7 cellular contexts compared by ENCODE assay signal in genomic region chr1:248572049-248572448, GRCh38.
ATAC-seq lines count a peak whose summit lies in the region.

No MANE protein-coding gene starts in this region.

- ATAC-seq in GM18858 (IDR thresholded peaks at IDR 0.05; ENCODE audit: unreplicated experiment) (peak; percentile 89), GM19328 (IDR thresholded peaks at IDR 0.05; ENCODE audit: unreplicated experiment) (peak; percentile 84), GM19468 (IDR thresholded peaks at IDR 0.05; ENCODE audit: extremely low read depth, unreplicated experiment) (peak; percentile 89), GM21576 (IDR thresholded peaks at IDR 0.05; ENCODE audit: unreplicated experiment) (peak; percentile 87), HG02840 (IDR thresholded peaks at IDR 0.05; ENCODE audit: low FRiP score, unreplicated experiment) (peak; percentile 97), HG03108 (IDR thresholded peaks at IDR 0.05; ENCODE audit: unreplicated experiment) (peak; percentile 95), HG03460 (IDR thresholded peaks at IDR 0.05; ENCODE audit: unreplicated experiment) (peak; percentile 85)

Comparison
In these comparisons a context has a peak if more than half of its experiments do, and no peak if none do; other contexts are left out.
1. Peak in every context shown above with its lines: ATAC-seq.